ENCODE assay signal across 10 cellular contexts in genomic region chr2:109438773-109439191, GRCh38.
DNase-seq lines count a peak whose midpoint lies in the region; ATAC-seq lines count a peak whose summit lies in the region.
"Had no signal": no experiment of that assay in that cellular context is flagged by ENCODE, and none has a peak within 500 bp of the region (broad histone marks: within the 10 kb centered on the region; RNA-seq: fewer than 3 reads in every experiment).

No MANE protein-coding gene starts in this region.

- peaks cover 27% of the 10 kb centered on the region for H3K9me3 ChIP-seq in adipocyte (ENCODE audit: control insufficient read depth, low read length)

- H3K4me3 ChIP-seq in adipocyte (ENCODE audit: low read length) = no peak overlapping the region

- H3K4me1 ChIP-seq in adipocyte (ENCODE audit: control insufficient read depth, insufficient read depth, low read length) = peaks cover 54% of the 10 kb centered on the region

- DNase-seq in ELR (ENCODE audit: low read depth) = peak; percentile 78
- peak; percentile 25 for DNase-seq in adipocyte (ENCODE audit: low read depth)
- DNase-seq in head of caudate nucleus = peak in 29 of 42 donors; percentile 29 to 89 (median 59)
- peak; percentile 74 for DNase-seq in putamen (ENCODE audit: low spot score)
- DNase-seq in islet precursor cell = no peak
- DNase-seq in cortex of kidney (lab: John Stamatoyannopoulos, UW) = no peak
- DNase-seq: DND-41, NCI-H510A treated with DMSO at 0.1 percent for 48 hours had no signal

- H3K9ac ChIP-seq in adipocyte (ENCODE audit: low read length) = peak overlapping the region; percentile 38

- ATAC-seq in GM21737 (IDR thresholded peaks at IDR 0.05; ENCODE audit: unreplicated experiment) (no peak), HG03039 (IDR thresholded peaks at IDR 0.05; ENCODE audit: unreplicated experiment) (no peak)

- no peaks in the 10 kb centered on the region for H3K27me3 ChIP-seq in adipocyte (replicated peaks; ENCODE audit: control insufficient read depth, insufficient read depth, low read length)

- intact Hi-C loops in head of caudate nucleus (cut with DNase I) = no loop called here

- peaks cover 21% of the 10 kb centered on the region for H3K36me3 ChIP-seq in adipocyte (ENCODE audit: control insufficient read depth, insufficient read depth, low read length, severe bottlenecking)

Comparison
In these comparisons a context has a peak if more than half of its experiments do, and no peak if none do; other contexts are left out.
1. DNase-seq: peak in ELR (single experiment), adipocyte (single experiment), head of caudate nucleus (29 of 42) and putamen (single experiment); none in islet precursor cell (single experiment) and cortex of kidney (single experiment).